Comparison of ENCODE assay signal across 18 cellular contexts in genomic region chr2:190932524-190932923, GRCh38.
"Had no signal": no experiment of that assay in that cellular context is flagged by ENCODE, and none has a peak within 500 bp of the region (broad histone marks: within the 10 kb centered on the region; RNA-seq: fewer than 3 reads in every experiment).

No MANE protein-coding gene starts in this region.

- DNase-seq: activated CD4-positive, alpha-beta T cell treated with anti-CD3 and anti-CD28 coated beads, Interleukin-2, amount 10 ng/mL, durations not matched to agents 7 days and 5 days; anterior cingulate cortex; foreskin keratinocyte; kidney; left ventricle myocardium inferior; stimulated activated CD4-positive, alpha-beta T cell treated with anti-CD3 and anti-CD28 coated beads, Interleukin-4, amount 100 ng/mL, for 1 hour; T-cell; T-helper 9 cell; testis; upper lobe of left lung had no signal

- H3K27me3 Mint-ChIP-seq: activated CD4-positive, alpha-beta T cell treated with anti-CD3 and anti-CD28 coated beads, Interleukin-2, amount 10 ng/mL, durations not matched to agents 7 days and 5 days; brain; central memory CD8-positive, alpha-beta T cell; progenitor cell of endocrine pancreas; T-cell had no signal

- H3K9me3 Mint-ChIP-seq: activated CD4-positive, alpha-beta T cell treated with anti-CD3 and anti-CD28 coated beads, Interleukin-2, amount 10 ng/mL, durations not matched to agents 7 days and 5 days; activated T-helper 1 cell treated with anti-CD3 and anti-CD28 coated beads, Interleukin-12 subunit alpha, Interleukin-12 subunit beta, Interleukin-2, Interleukin-4 antibody, amounts not matched to agents 30 ng/mL and 10 ng/mL and 1 ng/mL, durations not matched to agents 14 hours and 24 hours and 36 hours; brain; central memory CD8-positive, alpha-beta T cell; neural crest cell; T-cell had no signal

- H3K4me3 Mint-ChIP-seq: activated CD4-positive, alpha-beta T cell treated with anti-CD3 and anti-CD28 coated beads, Interleukin-2, amount 10 ng/mL, durations not matched to agents 7 days and 5 days; activated T-helper 1 cell treated with anti-CD3 and anti-CD28 coated beads, Interleukin-12 subunit alpha, Interleukin-12 subunit beta, Interleukin-2, Interleukin-4 antibody, amounts not matched to agents 30 ng/mL and 10 ng/mL and 1 ng/mL, durations not matched to agents 14 hours and 24 hours and 36 hours; brain; central memory CD8-positive, alpha-beta T cell; neural crest cell; T-cell had no signal

- H3K27ac Mint-ChIP-seq: activated CD4-positive, alpha-beta T cell treated with anti-CD3 and anti-CD28 coated beads, Interleukin-2, amount 10 ng/mL, durations not matched to agents 7 days and 5 days; activated T-helper 1 cell treated with anti-CD3 and anti-CD28 coated beads, Interleukin-12 subunit alpha, Interleukin-12 subunit beta, Interleukin-2, Interleukin-4 antibody, amounts not matched to agents 30 ng/mL and 10 ng/mL and 1 ng/mL, durations not matched to agents 14 hours and 24 hours and 36 hours; brain; progenitor cell of endocrine pancreas had no signal

- H3K4me3 ChIP-seq: coronary artery, left ventricle myocardium inferior, right atrium auricular region, testis, upper lobe of left lung had no signal

- H3K4me1 Mint-ChIP-seq: brain, neural crest cell had no signal

- H3K27ac ChIP-seq: coronary artery, foreskin keratinocyte, left ventricle myocardium inferior, right atrium auricular region, testis, upper lobe of left lung had no signal

- H3K9me3 ChIP-seq: left ventricle myocardium inferior, right atrium auricular region, testis, upper lobe of left lung had no signal

- ATAC-seq: foreskin keratinocyte, SK-N-SH treated with all-trans-retinoic acid at 6 μM for 48 hours, T-cell had no signal
